Comparison of ENCODE assay signal across 7 cellular contexts in genomic region chr17:40113110-40113960, GRCh38.
DNase-seq lines count a peak whose midpoint lies in the region; ATAC-seq and TF ChIP-seq lines count a peak whose summit lies in the region.

No MANE protein-coding gene starts in this region.

- in situ Hi-C loops in astrocyte of the cerebellum (cut with HindIII; ENCODE audit: low sequenced_read_pairs), result loop anchor here (5.0 kb wide), 1 partner anchor 81 kb away; no protein-coding TSS in a partner anchor

- ATAC-seq in GM18502 (IDR thresholded peaks at IDR 0.05; ENCODE audit: poor library complexity, unreplicated experiment) (peak; percentile 86), HG02970 (IDR thresholded peaks at IDR 0.05; ENCODE audit: low FRiP score, unreplicated experiment) (peak; percentile 73)

- TF ChIP-seq CTCF in astrocyte of the cerebellum (IDR thresholded peaks at IDR 0.05; ENCODE audit: low read depth, low read length, missing control alignments), result peak; percentile 87

- peak overlapping the region; percentile 13 for H3K4me3 ChIP-seq in astrocyte of the cerebellum (ENCODE audit: low read depth, low read length)

- DNase-seq in NCI-H2029 (lab: John Stamatoyannopoulos, UW), result peak; percentile 94
- peak; percentile 86 for DNase-seq in T-helper 9 cell
- peak; percentile 90 for DNase-seq in astrocyte of the cerebellum (ENCODE audit: low read depth)
- peak; percentile 91 to 96 for DNase-seq in hippocampal formation (lab: John Stamatoyannopoulos, UW)
- DNase-seq in retina, result peak; percentile 91

Comparison
In these comparisons a context has a peak if more than half of its experiments do, and no peak if none do; other contexts are left out.
1. Peak in every context shown above with its lines: DNase-seq, ATAC-seq and H3K4me3 ChIP-seq.